Comparison of ENCODE assay signal across 33 cellular contexts in the genomic region with DNA sequence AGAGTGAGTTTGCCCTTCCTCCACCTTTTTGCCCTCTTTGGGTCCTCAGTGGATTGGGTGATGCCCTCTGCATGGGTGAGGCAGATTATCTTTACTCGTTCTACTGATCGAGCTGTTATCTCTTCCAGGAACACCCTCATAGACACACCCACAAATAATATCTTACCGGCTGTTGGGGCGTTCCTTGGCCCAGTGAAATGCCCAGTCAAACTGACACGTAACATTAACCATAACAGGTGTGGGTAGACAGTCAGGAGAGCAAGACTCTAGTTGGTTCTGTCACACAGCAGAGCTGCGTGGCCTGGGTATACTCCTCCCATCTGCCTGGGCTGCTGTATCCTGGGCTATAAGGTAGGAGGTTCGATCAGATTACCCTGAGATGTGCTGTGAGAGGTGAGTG.
DNase-seq lines count a peak whose midpoint lies in the region; ATAC-seq and TF ChIP-seq lines count a peak whose summit lies in the region.
"Had no signal": no experiment of that assay in that cellular context is flagged by ENCODE, and none has a peak within 500 bp of the region (broad histone marks: within the 10 kb centered on the region; RNA-seq: fewer than 3 reads in every experiment).

No MANE protein-coding gene starts in this region.

- H3K9ac ChIP-seq in rectal smooth muscle tissue (ENCODE audit: low read length) = no peak overlapping the region
- H3K9ac ChIP-seq: neural progenitor cell had no signal

- H3K9me3 ChIP-seq in right atrium auricular region (no peaks in the 10 kb centered on the region), heart left ventricle (no peaks in the 10 kb centered on the region), transverse colon (no peaks in the 10 kb centered on the region), ovary (no peaks in the 10 kb centered on the region)
- H3K9me3 ChIP-seq: Caco-2, heart right ventricle, lower lobe of right lung, right lobe of liver had no signal

- peaks cover 63% of the 10 kb centered on the region for H3K4me1 Mint-ChIP-seq in glutamatergic neuron (ENCODE audit: low read depth, unreplicated experiment)
- H3K4me1 Mint-ChIP-seq: activated CD4-positive, alpha-beta T cell treated with anti-CD3 and anti-CD28 coated beads for 36 hours; activated naive CD4-positive, alpha-beta T cell treated with anti-CD3 and anti-CD28 coated beads, Interleukin-2, amount 50 U/mL, for 24 hours had no signal

- H3K27ac ChIP-seq in right atrium auricular region = peak overlapping the region; percentile 53 to 81
- H3K27ac ChIP-seq in heart left ventricle = peak overlapping the region in 2 of 12 donors; percentile 81 to 89
- peak overlapping the region; percentile 77 for H3K27ac ChIP-seq in rectal smooth muscle tissue (ENCODE audit: low read depth, low read length)
- H3K27ac ChIP-seq in transverse colon = peak overlapping the region; percentile 77 to 87 (median 82)
- H3K27ac ChIP-seq in ovary = no peak overlapping the region
- H3K27ac ChIP-seq: 22Rv1, C4-2B, neural progenitor cell, right lobe of liver, VCaP had no signal

- TF ChIP-seq EP300 in transverse colon (IDR thresholded peaks at IDR 0.05; ENCODE audit: low read depth) (no peak), ovary (IDR thresholded peaks at IDR 0.05) (no peak)

- intact Hi-C loops in heart left ventricle (cut with DNase I) = no loop called here
- intact Hi-C loops in transverse colon (cut with DNase I; ENCODE audit: low total_unique reads) = no loop called here
- intact Hi-C loops in ovary (cut with DNase I) = no loop called here

- H3K27me3 Mint-ChIP-seq in glutamatergic neuron (ENCODE audit: unreplicated experiment) = peaks cover 15% of the 10 kb centered on the region

- in situ Hi-C loops in transverse colon (cut with MboI; ENCODE audit: low pct_ligation_motif_present in 1 of 4, low pct_unique_long_range_greater_than_20kb in 1 of 4, low sequenced_read_pairs in 3 of 4) = no loop called here

- H3K36me3 Mint-ChIP-seq in glutamatergic neuron (ENCODE audit: unreplicated experiment) = no peaks in the 10 kb centered on the region
- H3K36me3 Mint-ChIP-seq: activated naive CD4-positive, alpha-beta T cell treated with anti-CD3 and anti-CD28 coated beads, Interleukin-2, amount 50 U/mL, for 24 hours had no signal

- H3K27ac Mint-ChIP-seq in glutamatergic neuron (ENCODE audit: unreplicated experiment) = peak overlapping the region; percentile 2
- H3K27ac Mint-ChIP-seq: activated CD4-positive, alpha-beta T cell treated with anti-CD3 and anti-CD28 coated beads for 36 hours; activated CD8-positive, alpha-beta T cell treated with anti-CD3 and anti-CD28 coated beads for 36 hours; activated naive CD4-positive, alpha-beta T cell treated with anti-CD3 and anti-CD28 coated beads, Interleukin-2, amount 50 U/mL, for 24 hours; activated T-helper 17 cell treated with anti-CD3 and anti-CD28 coated beads, Interleukin-2, amount 50 U/mL, for 72 hours; neural progenitor cell had no signal

- H3K4me3 ChIP-seq in right atrium auricular region (no peak overlapping the region), heart left ventricle (no peak overlapping the region), rectal smooth muscle tissue (ENCODE audit: low read length) (no peak overlapping the region), transverse colon (no peak overlapping the region), ovary (no peak overlapping the region)
- H3K4me3 ChIP-seq: heart right ventricle, lower lobe of right lung, neural progenitor cell, right lobe of liver had no signal

- WGBS in heart left ventricle, 4 donors = 83 to 94% (median 89%) methylated on average over 7 of the region's 7 CpGs
- 40 to 65% methylated on average over 4 to 7 of the region's 7 CpGs for WGBS in transverse colon (ENCODE audit: low coverage in 1 of 2), 2 donors
- WGBS in ovary, 3 donors = 82 to 93% (median 85%) methylated on average over 7 of the region's 7 CpGs

- no peak overlapping the region for H3K4me3 Mint-ChIP-seq in glutamatergic neuron (ENCODE audit: unreplicated experiment)
- H3K4me3 Mint-ChIP-seq: activated CD4-positive, alpha-beta T cell treated with anti-CD3 and anti-CD28 coated beads for 36 hours; activated CD8-positive, alpha-beta T cell treated with anti-CD3 and anti-CD28 coated beads for 36 hours; activated naive CD4-positive, alpha-beta T cell treated with anti-CD3 and anti-CD28 coated beads, Interleukin-2, amount 50 U/mL, for 24 hours; activated T-helper 17 cell treated with anti-CD3 and anti-CD28 coated beads, Interleukin-2, amount 50 U/mL, for 72 hours; H9; neural progenitor cell had no signal

- DNase-seq in right atrium auricular region (ENCODE audit: low spot score) (no peak), heart left ventricle (no peak), glutamatergic neuron (no peak), transverse colon (peak; percentile 17), NCI-H510A (lab: John Stamatoyannopoulos, UW) (no peak), ovary (no peak), NAMALWA (ENCODE audit: low spot score) (no peak)
- DNase-seq: activated CD4-positive, alpha-beta T cell treated with anti-CD3 and anti-CD28 coated beads for 36 hours; activated CD8-positive, alpha-beta memory T cell treated with anti-CD3 and anti-CD28 coated beads, Interleukin-2, amount 50 U/mL, for 48 hours; activated CD8-positive, alpha-beta T cell treated with anti-CD3 and anti-CD28 coated beads for 36 hours; amniotic stem cell; Caco-2; DMS79 treated with DMSO at 0.1 percent for 48 hours; effector CD8-positive, alpha-beta T cell; GDM1; H9; heart right ventricle; kidney; lower lobe of right lung; NCI-H1436; NCI-H2107; NCI-H446; NCI-H774; right lobe of liver; SHP77 treated with DMSO at 0.1 percent for 48 hours; stimulated activated CD4-positive, alpha-beta T cell treated with anti-CD3 and anti-CD28 coated beads, Interleukin-4, amount 100 ng/mL, for 4 hours had no signal

- H3K4me1 ChIP-seq in right atrium auricular region (peaks cover 0 to 52% of the 10 kb centered on the region in 2 donors), heart left ventricle (peaks cover 7 to 55% (median 35%) of the 10 kb centered on the region in 12 donors), rectal smooth muscle tissue (ENCODE audit: control insufficient read depth, insufficient read depth, low read length) (peaks cover 40% of the 10 kb centered on the region), transverse colon (peaks cover 28 to 49% (median 31%) of the 10 kb centered on the region in 4 donors), ovary (ENCODE audit: insufficient read depth) (peaks cover 6% of the 10 kb centered on the region)
- H3K4me1 ChIP-seq: Caco-2, right lobe of liver had no signal

- TF ChIP-seq POLR2A in heart left ventricle (IDR thresholded peaks at IDR 0.05) = no peak
- TF ChIP-seq POLR2A in transverse colon (IDR thresholded peaks at IDR 0.05) = no peak
- no peak for TF ChIP-seq POLR2A in ovary (IDR thresholded peaks at IDR 0.05)

- H3K9me3 Mint-ChIP-seq in glutamatergic neuron (ENCODE audit: unreplicated experiment) = peaks cover 7% of the 10 kb centered on the region
- H3K9me3 Mint-ChIP-seq: activated CD8-positive, alpha-beta T cell treated with anti-CD3 and anti-CD28 coated beads for 36 hours; activated naive CD4-positive, alpha-beta T cell treated with anti-CD3 and anti-CD28 coated beads, Interleukin-2, amount 50 U/mL, for 24 hours; activated T-helper 17 cell treated with anti-CD3 and anti-CD28 coated beads, Interleukin-2, amount 50 U/mL, for 72 hours; H9 had no signal

- H3K36me3 ChIP-seq in right atrium auricular region (no peaks in the 10 kb centered on the region), heart left ventricle (no peaks in the 10 kb centered on the region), rectal smooth muscle tissue (ENCODE audit: control insufficient read depth, insufficient read depth, low read length) (no peaks in the 10 kb centered on the region), transverse colon (no peaks in the 10 kb centered on the region), ovary (no peaks in the 10 kb centered on the region)
- H3K36me3 ChIP-seq: heart right ventricle, lower lobe of right lung, neural progenitor cell, right lobe of liver had no signal

- no peak for ATAC-seq in heart left ventricle
- ATAC-seq: activated CD4-positive, alpha-beta T cell treated with anti-CD3 and anti-CD28 coated beads for 36 hours; activated CD8-positive, alpha-beta T cell treated with anti-CD3 and anti-CD28 coated beads for 36 hours; activated T-helper 17 cell treated with anti-CD3 and anti-CD28 coated beads, Interleukin-2, amount 50 U/mL, for 72 hours; heart right ventricle; lower lobe of right lung; right lobe of liver had no signal

- H3K27me3 ChIP-seq in right atrium auricular region = no peaks in the 10 kb centered on the region
- no peaks in the 10 kb centered on the region for H3K27me3 ChIP-seq in heart left ventricle
- H3K27me3 ChIP-seq in rectal smooth muscle tissue (ENCODE audit: control insufficient read depth, insufficient read depth, low read length) = no peaks in the 10 kb centered on the region
- H3K27me3 ChIP-seq in transverse colon = no peaks in the 10 kb centered on the region
- H3K27me3 ChIP-seq in ovary = no peaks in the 10 kb centered on the region
- H3K27me3 ChIP-seq: heart right ventricle, neural progenitor cell, right lobe of liver had no signal

- TF ChIP-seq CTCF in right atrium auricular region (IDR thresholded peaks at IDR 0.05) (no peak), heart left ventricle (IDR thresholded peaks at IDR 0.05) (no peak), glutamatergic neuron (IDR thresholded peaks at IDR 0.05; ENCODE audit: partially characterized antibody, unreplicated experiment) (no peak), transverse colon (IDR thresholded peaks at IDR 0.05) (no peak), ovary (IDR thresholded peaks at IDR 0.05) (no peak)

Comparison
In these comparisons a context has a peak if more than half of its experiments do, and no peak if none do; other contexts are left out.
1. H3K27ac ChIP-seq: peak in right atrium auricular region (2 of 2), rectal smooth muscle tissue (single experiment) and transverse colon (4 of 4); none in ovary (0 of 2).